2 cellular contexts compared by ENCODE assay signal in the genomic region with DNA sequence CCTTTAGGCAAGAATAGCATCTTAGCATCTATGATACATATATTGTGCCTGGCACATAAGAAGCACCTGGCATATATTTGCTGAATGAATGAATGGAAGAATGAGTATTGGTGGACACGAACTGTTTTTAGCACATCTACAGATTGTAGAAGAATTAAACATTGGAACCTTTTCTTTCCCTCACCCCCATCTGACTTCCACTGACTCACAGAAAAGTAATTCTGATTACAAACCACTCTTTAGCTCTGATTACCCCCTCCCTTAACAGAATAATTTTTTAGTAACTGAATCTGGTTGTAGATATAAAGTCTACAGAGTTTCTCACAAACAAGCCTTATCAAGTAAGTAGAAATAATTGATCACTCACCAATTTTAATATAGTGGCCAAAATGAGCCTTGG.
TF ChIP-seq lines count a peak whose summit lies in the region.

No MANE protein-coding gene starts in this region.

TF ChIP-seq in SK-N-SH treated with all-trans-retinoic acid at 6 μM for 48 hours, 23 proteins besides CTCF, POLR2A, EP300 and RAD21:
- TF ChIP-seq ZC3H10 (CRISPR knock-in tag; IDR thresholded peaks at IDR 0.05) = no peak
- no peak for TF ChIP-seq ZFP30 (CRISPR knock-in tag; IDR thresholded peaks at IDR 0.05)
- TF ChIP-seq SNAI2 (CRISPR knock-in tag; IDR thresholded peaks at IDR 0.05) = no peak

TF ChIP-seq in H1, 55 proteins besides CTCF, POLR2A, EP300 and RAD21:
- TF ChIP-seq TEAD4 (IDR thresholded peaks at IDR 0.05; ENCODE audit: low read depth, low read length) (no peak), CREB1 (IDR thresholded peaks at IDR 0.05) (no peak), SIRT6 (IDR thresholded peaks at IDR 0.05; ENCODE audit: low read length) (no peak), CHD2 (IDR thresholded peaks at IDR 0.05; ENCODE audit: low read length) (no peak), KDM1A (IDR thresholded peaks at IDR 0.05; ENCODE audit: borderline replicate concordance, low read length) (no peak), HDAC2 (IDR thresholded peaks at IDR 0.05; ENCODE audit: borderline replicate concordance in 1 of 2, low read depth in 2 of 2, low read length in 2 of 2) (no peak), TCF12 (IDR thresholded peaks at IDR 0.05; ENCODE audit: low read depth, low read length) (no peak), SIX5 (IDR thresholded peaks at IDR 0.05; ENCODE audit: low read depth, low read length) (no peak), TBP (IDR thresholded peaks at IDR 0.05; ENCODE audit: low read depth, low read length) (no peak), TAF7 (optimal IDR thresholded peaks at IDR 0.05; ENCODE audit: borderline replicate concordance, low read depth, low read length) (no peak), SAP30 (IDR thresholded peaks at IDR 0.05; ENCODE audit: insufficient read depth, insufficient replicate concordance, low read length) (no peak), CBX8 (IDR thresholded peaks at IDR 0.05; ENCODE audit: borderline replicate concordance, low read depth, low read length) (no peak), SP2 (IDR thresholded peaks at IDR 0.05; ENCODE audit: low read length) (no peak)
- TF ChIP-seq, protein P1, sequence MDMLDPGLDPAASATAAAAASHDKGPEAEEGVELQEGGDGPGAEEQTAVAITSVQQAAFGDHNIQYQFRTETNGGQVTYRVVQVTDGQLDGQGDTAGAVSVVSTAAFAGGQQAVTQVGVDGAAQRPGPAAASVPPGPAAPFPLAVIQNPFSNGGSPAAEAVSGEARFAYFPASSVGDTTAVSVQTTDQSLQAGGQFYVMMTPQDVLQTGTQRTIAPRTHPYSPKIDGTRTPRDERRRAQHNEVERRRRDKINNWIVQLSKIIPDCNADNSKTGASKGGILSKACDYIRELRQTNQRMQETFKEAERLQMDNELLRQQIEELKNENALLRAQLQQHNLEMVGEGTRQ (IDR thresholded peaks at IDR 0.05; ENCODE audit: low read length) = no peak
- TF ChIP-seq, protein P2, sequence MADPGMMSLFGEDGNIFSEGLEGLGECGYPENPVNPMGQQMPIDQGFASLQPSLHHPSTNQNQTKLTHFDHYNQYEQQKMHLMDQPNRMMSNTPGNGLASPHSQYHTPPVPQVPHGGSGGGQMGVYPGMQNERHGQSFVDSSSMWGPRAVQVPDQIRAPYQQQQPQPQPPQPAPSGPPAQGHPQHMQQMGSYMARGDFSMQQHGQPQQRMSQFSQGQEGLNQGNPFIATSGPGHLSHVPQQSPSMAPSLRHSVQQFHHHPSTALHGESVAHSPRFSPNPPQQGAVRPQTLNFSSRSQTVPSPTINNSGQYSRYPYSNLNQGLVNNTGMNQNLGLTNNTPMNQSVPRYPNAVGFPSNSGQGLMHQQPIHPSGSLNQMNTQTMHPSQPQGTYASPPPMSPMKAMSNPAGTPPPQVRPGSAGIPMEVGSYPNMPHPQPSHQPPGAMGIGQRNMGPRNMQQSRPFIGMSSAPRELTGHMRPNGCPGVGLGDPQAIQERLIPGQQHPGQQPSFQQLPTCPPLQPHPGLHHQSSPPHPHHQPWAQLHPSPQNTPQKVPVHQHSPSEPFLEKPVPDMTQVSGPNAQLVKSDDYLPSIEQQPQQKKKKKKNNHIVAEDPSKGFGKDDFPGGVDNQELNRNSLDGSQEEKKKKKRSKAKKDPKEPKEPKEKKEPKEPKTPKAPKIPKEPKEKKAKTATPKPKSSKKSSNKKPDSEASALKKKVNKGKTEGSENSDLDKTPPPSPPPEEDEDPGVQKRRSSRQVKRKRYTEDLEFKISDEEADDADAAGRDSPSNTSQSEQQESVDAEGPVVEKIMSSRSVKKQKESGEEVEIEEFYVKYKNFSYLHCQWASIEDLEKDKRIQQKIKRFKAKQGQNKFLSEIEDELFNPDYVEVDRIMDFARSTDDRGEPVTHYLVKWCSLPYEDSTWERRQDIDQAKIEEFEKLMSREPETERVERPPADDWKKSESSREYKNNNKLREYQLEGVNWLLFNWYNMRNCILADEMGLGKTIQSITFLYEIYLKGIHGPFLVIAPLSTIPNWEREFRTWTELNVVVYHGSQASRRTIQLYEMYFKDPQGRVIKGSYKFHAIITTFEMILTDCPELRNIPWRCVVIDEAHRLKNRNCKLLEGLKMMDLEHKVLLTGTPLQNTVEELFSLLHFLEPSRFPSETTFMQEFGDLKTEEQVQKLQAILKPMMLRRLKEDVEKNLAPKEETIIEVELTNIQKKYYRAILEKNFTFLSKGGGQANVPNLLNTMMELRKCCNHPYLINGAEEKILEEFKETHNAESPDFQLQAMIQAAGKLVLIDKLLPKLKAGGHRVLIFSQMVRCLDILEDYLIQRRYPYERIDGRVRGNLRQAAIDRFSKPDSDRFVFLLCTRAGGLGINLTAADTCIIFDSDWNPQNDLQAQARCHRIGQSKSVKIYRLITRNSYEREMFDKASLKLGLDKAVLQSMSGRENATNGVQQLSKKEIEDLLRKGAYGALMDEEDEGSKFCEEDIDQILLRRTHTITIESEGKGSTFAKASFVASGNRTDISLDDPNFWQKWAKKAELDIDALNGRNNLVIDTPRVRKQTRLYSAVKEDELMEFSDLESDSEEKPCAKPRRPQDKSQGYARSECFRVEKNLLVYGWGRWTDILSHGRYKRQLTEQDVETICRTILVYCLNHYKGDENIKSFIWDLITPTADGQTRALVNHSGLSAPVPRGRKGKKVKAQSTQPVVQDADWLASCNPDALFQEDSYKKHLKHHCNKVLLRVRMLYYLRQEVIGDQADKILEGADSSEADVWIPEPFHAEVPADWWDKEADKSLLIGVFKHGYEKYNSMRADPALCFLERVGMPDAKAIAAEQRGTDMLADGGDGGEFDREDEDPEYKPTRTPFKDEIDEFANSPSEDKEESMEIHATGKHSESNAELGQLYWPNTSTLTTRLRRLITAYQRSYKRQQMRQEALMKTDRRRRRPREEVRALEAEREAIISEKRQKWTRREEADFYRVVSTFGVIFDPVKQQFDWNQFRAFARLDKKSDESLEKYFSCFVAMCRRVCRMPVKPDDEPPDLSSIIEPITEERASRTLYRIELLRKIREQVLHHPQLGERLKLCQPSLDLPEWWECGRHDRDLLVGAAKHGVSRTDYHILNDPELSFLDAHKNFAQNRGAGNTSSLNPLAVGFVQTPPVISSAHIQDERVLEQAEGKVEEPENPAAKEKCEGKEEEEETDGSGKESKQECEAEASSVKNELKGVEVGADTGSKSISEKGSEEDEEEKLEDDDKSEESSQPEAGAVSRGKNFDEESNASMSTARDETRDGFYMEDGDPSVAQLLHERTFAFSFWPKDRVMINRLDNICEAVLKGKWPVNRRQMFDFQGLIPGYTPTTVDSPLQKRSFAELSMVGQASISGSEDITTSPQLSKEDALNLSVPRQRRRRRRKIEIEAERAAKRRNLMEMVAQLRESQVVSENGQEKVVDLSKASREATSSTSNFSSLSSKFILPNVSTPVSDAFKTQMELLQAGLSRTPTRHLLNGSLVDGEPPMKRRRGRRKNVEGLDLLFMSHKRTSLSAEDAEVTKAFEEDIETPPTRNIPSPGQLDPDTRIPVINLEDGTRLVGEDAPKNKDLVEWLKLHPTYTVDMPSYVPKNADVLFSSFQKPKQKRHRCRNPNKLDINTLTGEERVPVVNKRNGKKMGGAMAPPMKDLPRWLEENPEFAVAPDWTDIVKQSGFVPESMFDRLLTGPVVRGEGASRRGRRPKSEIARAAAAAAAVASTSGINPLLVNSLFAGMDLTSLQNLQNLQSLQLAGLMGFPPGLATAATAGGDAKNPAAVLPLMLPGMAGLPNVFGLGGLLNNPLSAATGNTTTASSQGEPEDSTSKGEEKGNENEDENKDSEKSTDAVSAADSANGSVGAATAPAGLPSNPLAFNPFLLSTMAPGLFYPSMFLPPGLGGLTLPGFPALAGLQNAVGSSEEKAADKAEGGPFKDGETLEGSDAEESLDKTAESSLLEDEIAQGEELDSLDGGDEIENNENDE (IDR thresholded peaks at IDR 0.05; ENCODE audit: insufficient replicate concordance, low read length) = no peak
- TF ChIP-seq, protein P3, sequence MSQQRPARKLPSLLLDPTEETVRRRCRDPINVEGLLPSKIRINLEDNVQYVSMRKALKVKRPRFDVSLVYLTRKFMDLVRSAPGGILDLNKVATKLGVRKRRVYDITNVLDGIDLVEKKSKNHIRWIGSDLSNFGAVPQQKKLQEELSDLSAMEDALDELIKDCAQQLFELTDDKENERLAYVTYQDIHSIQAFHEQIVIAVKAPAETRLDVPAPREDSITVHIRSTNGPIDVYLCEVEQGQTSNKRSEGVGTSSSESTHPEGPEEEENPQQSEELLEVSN (IDR thresholded peaks at IDR 0.05) = no peak
